In the genomic region with DNA sequence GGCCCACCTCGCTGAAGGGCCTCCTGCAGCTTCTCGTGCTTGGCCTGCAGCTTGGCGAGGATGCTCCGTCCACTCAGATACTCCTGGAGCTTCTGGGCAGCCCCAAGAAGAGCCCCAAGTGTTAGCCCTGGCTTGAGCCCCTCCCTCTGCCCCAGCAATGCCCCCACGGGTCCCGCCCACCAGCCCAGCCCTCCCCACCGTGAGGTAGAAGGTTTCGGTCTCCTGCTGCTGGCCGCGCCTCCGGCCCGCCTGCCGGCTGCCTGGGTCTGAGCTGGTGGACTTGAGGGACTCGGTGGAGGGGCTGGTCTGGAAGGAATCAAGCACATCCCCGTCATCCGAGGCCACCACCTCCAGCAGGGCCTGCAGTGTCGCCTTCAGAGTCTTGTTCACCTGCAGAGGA, we compare ENCODE assay signal across 1 cellular context.
TF ChIP-seq lines count a peak whose summit lies in the region.

No MANE protein-coding gene starts in this region.

TF ChIP-seq in SK-N-SH, 30 proteins besides CTCF, POLR2A, EP300 and RAD21 (continued from another document):
- TF ChIP-seq RXRA (IDR thresholded peaks at IDR 0.05; ENCODE audit: borderline replicate concordance, low read depth) (no peak), ELF1 (IDR thresholded peaks at IDR 0.05) (no peak), SIN3A (IDR thresholded peaks at IDR 0.05; ENCODE audit: borderline replicate concordance, low read depth, low read length) (no peak)
